Comparison of ENCODE assay signal across 8 cellular contexts in the genomic region with DNA sequence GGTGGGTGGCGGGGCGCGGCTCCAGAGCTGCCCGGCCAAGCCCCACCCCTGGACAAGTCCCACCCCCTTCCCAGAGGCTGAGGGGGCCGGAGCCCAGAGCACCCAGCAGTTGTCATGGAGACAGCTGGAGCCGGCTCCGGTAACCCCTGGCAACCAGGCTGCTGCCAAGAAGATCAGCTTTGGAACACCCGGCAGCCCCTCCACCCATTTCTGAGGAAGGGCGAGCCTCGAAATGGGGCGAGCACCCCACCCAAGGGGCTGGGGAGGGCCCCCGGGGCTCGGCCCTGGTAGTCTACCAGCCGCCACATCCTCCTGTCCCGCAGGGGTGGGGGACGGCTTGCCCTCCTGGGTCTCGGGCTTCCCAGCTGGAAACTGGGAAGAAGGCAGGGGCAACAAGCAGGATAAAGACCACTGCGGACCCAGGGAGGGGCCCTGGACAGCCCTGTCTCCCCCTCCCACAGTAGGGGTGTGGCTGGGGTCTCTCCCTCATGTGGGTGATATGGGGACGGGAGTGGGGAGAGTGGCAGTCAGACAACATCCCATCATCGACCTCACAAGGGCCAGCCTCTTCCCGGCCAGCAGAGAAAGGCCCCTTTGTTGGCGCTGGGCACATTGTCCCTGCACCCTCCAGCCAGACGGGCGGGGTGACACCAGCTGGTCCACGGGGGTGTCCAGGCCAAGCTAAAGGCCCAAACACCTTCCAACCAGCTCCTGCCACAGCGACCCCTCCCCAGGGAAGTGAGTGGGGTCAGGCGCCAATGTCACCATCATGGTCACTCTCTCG. TPM values are rescaled to one million over a fixed set of nuclear protein-coding genes. Genes with fewer than 3 reads are reported as not detected.
DNase-seq lines count a peak whose midpoint lies in the region; ATAC-seq and TF ChIP-seq lines count a peak whose summit lies in the region.

No MANE protein-coding gene starts in this region.

- H3K4me3 ChIP-seq in fibroblast of the aortic adventitia (ENCODE audit: low read depth, low read length): peak overlapping the region; percentile 64
- H3K4me3 ChIP-seq in psoas muscle: peak overlapping the region; percentile 66

- WGBS in psoas muscle, 3 donors: 3 to 10% (median 9%) methylated on average over 24 to 28 of the region's 28 CpGs

- ATAC-seq in psoas muscle (peak; percentile 6 to 47 (median 26)), GM21529 (IDR thresholded peaks at IDR 0.05; ENCODE audit: unreplicated experiment) (no peak), GM19324 (IDR thresholded peaks at IDR 0.05; ENCODE audit: low FRiP score, unreplicated experiment) (no peak)

- H3K27ac ChIP-seq in psoas muscle: peak overlapping the region; percentile 50

- intact Hi-C loops in psoas muscle (cut with DNase I): loop anchor here in 1 of 2 donors (2.0 to 5.0 kb wide), 2 partner anchors 46 to 93 kb away; partner anchors contain the start of gene HOMER3

- H3K9me3 ChIP-seq in psoas muscle: no peaks in the 10 kb centered on the region

- DNase-seq in ELF-1 (ENCODE audit: low read depth, low spot score): peak; percentile 71
- DNase-seq in NCI-H524 treated with DMSO at 0.1 percent for 48 hours (lab: John Stamatoyannopoulos, UW): peak; percentile 71
- DNase-seq in fibroblast of the aortic adventitia (ENCODE audit: low read depth): peak; percentile 60
- no peak for DNase-seq in psoas muscle
- no peak for DNase-seq in SW 1271 (lab: John Stamatoyannopoulos, UW)
- DNase-seq in RKO (ENCODE audit: low spot score): no peak

- TF ChIP-seq CTCF in fibroblast of the aortic adventitia (IDR thresholded peaks at IDR 0.05; ENCODE audit: insufficient read depth, low read length) (no peak), psoas muscle (IDR thresholded peaks at IDR 0.05) (no peak)

- H3K27me3 ChIP-seq in psoas muscle (ENCODE audit: insufficient read depth in 3 of 3, low read length in 2 of 3): no peaks in the 10 kb centered on the region

- H3K4me1 ChIP-seq in psoas muscle: peaks cover 14% of the 10 kb centered on the region

- H3K36me3 ChIP-seq in psoas muscle (ENCODE audit: insufficient read depth in 1 of 2, low read depth in 1 of 2): peaks cover 0 to 6% of the 10 kb centered on the region in 2 donors

RNA-seq across cellular contexts. Expression of gene CERS1, which starts 1.5 kb away (rescaled TPM):
- total RNA-seq in fibroblast of the aortic adventitia (ENCODE audit: low replicate concordance) (1.1 and 1.6 TPM in 2 replicates), psoas muscle (1 to 10 TPM; 4.3 to 6.4 (median 5.3) TPM)
- polyA plus RNA-seq in psoas muscle: 1 to 10 TPM; 2.1 to 4.6 (median 4.0) TPM

RNA-seq across cellular contexts. Expression of gene COPE, which starts 24.7 kb away (rescaled TPM):
- total RNA-seq in fibroblast of the aortic adventitia (ENCODE audit: low replicate concordance) (67.0 and 172 TPM in 2 replicates), psoas muscle (100 to 1,000 TPM in 3 of 4 donors, 10 to 100 TPM in 1; 91.5 to 110 (median 105) TPM)
- polyA plus RNA-seq in psoas muscle: 100 to 1,000 TPM; 117 to 173 (median 130) TPM

RNA-seq across cellular contexts. Expression of gene DDX49, which starts 25.1 kb away (rescaled TPM):
- total RNA-seq in fibroblast of the aortic adventitia (ENCODE audit: low replicate concordance) (30.8 and 42.1 TPM in 2 replicates), psoas muscle (10 to 100 TPM; 27.2 to 35.3 (median 30.3) TPM)
- polyA plus RNA-seq in psoas muscle: 10 to 100 TPM; 47.2 to 73.1 (median 47.7) TPM

RNA-seq across cellular contexts. Expression of gene HOMER3, which starts 46.6 kb away (rescaled TPM):
- total RNA-seq in fibroblast of the aortic adventitia (ENCODE audit: low replicate concordance): 68.7 and 131 TPM in 2 replicates
- 10 to 100 TPM; 61.4 to 77.9 (median 67.7) TPM for total RNA-seq in psoas muscle
- 10 to 100 TPM; 72.9 to 86.2 (median 83.1) TPM for polyA plus RNA-seq in psoas muscle

Comparison
In these comparisons a context has a peak if more than half of its experiments do, and no peak if none do; other contexts are left out.
1. DNase-seq: peak in ELF-1 (single experiment), NCI-H524 treated with DMSO at 0.1 percent for 48 hours (single experiment) and fibroblast of the aortic adventitia (single experiment); none in psoas muscle (0 of 2), SW 1271 (0 of 2) and RKO (single experiment).
2. ATAC-seq: peak in psoas muscle (4 of 4); none in GM21529 (single experiment) and GM19324 (single experiment).